ENCODE assay signal across 14 cellular contexts in genomic region chr10:95478935-95479334, GRCh38.
DNase-seq lines count a peak whose midpoint lies in the region; ATAC-seq and TF ChIP-seq lines count a peak whose summit lies in the region.
"Had no signal": no experiment of that assay in that cellular context is flagged by ENCODE, and none has a peak within 500 bp of the region (broad histone marks: within the 10 kb centered on the region; RNA-seq: fewer than 3 reads in every experiment).

No MANE protein-coding gene starts in this region.

- intact Hi-C loops in psoas muscle (cut with DNase I) (loop anchor here in 1 of 2 donors (5.0 kb wide), 1 partner anchor 33 kb away; no protein-coding TSS in a partner anchor), uterus (cut with DNase I; ENCODE audit: low total_unique reads) (no loop called here)
- intact Hi-C loops in activated CD4-positive, alpha-beta memory T cell treated with anti-CD3 and anti-CD28 coated beads for 36 hours (cut with micrococcal nuclease), result no loop called here

- no peaks in the 10 kb centered on the region for H4K20me1 ChIP-seq in hepatocyte (ENCODE audit: insufficient read depth, poor library complexity, severe bottlenecking)

- peaks cover 13% of the 10 kb centered on the region for H3K79me2 ChIP-seq in hepatocyte

- peaks cover 29 to 61% of the 10 kb centered on the region in 2 donors for H3K4me1 ChIP-seq in duodenal mucosa (ENCODE audit: control insufficient read depth in 1 of 2, insufficient read depth in 2 of 2, low read length in 2 of 2)
- H3K4me1 ChIP-seq in hepatocyte (ENCODE audit: insufficient read depth), result peaks cover 74% of the 10 kb centered on the region
- peaks cover 89% of the 10 kb centered on the region for H3K4me1 ChIP-seq in psoas muscle
- peaks cover 6 to 9% of the 10 kb centered on the region in 2 donors for H3K4me1 ChIP-seq in uterus
- H3K4me1 ChIP-seq: colonic mucosa, HAP-1 had no signal

- H3K4me3 ChIP-seq in duodenal mucosa (ENCODE audit: low read depth in 1 of 2, low read length in 2 of 2), result no peak overlapping the region
- no peak overlapping the region for H3K4me3 ChIP-seq in hepatocyte
- H3K4me3 ChIP-seq in psoas muscle, result peak overlapping the region; percentile 32
- no peak overlapping the region for H3K4me3 ChIP-seq in uterus
- H3K4me3 ChIP-seq: colonic mucosa, HAP-1 had no signal

- H2AFZ ChIP-seq in hepatocyte, result no peak overlapping the region

- DNase-seq in hepatocyte (ENCODE audit: low spot score) (no peak), psoas muscle (peak in 1 of 2 donors; percentile 56), uterus (peak in 1 of 2 donors; percentile 53)
- DNase-seq in activated CD4-positive, alpha-beta memory T cell treated with anti-CD3 and anti-CD28 coated beads for 36 hours, result no peak
- DNase-seq: CD4-positive, CD25-positive, alpha-beta regulatory T cell; occipital lobe had no signal

- POLR2A ChIA-PET in activated CD4-positive, alpha-beta memory T cell treated with anti-CD3 and anti-CD28 coated beads for 36 hours (lab: Charles Lee), result interaction anchor here (0.6 kb wide), 1 partner anchor 652 kb away, joined by 5 read pairs; no protein-coding TSS in a partner anchor

- H3K9me3 Mint-ChIP-seq in activated CD4-positive, alpha-beta memory T cell treated with anti-CD3 and anti-CD28 coated beads for 36 hours, result no peaks in the 10 kb centered on the region
- H3K9me3 Mint-ChIP-seq: activated naive CD4-positive, alpha-beta T cell treated with anti-CD3 and anti-CD28 coated beads, Interleukin-2, amount 50 U/mL, for 24 hours; CD4-positive, CD25-positive, alpha-beta regulatory T cell had no signal

- H3K27ac ChIP-seq in duodenal mucosa (ENCODE audit: low read depth, low read length) (peak overlapping the region; percentile 44), hepatocyte (peak overlapping the region; percentile 90), psoas muscle (peak overlapping the region; percentile 96), uterus (peak overlapping the region; percentile 85 to 93)
- H3K27ac ChIP-seq: colonic mucosa, VCaP had no signal

- no peaks in the 10 kb centered on the region for H3K27me3 Mint-ChIP-seq in activated CD4-positive, alpha-beta memory T cell treated with anti-CD3 and anti-CD28 coated beads for 36 hours
- H3K27me3 Mint-ChIP-seq: activated naive CD4-positive, alpha-beta T cell treated with anti-CD3 and anti-CD28 coated beads, Interleukin-2, amount 50 U/mL, for 24 hours had no signal

- no peak for TF ChIP-seq CTCF in hepatocyte (IDR thresholded peaks at IDR 0.05; ENCODE audit: poor library complexity)
- TF ChIP-seq CTCF in psoas muscle (IDR thresholded peaks at IDR 0.05), result no peak
- no peak for TF ChIP-seq CTCF in uterus (IDR thresholded peaks at IDR 0.05)

- H3K4me1 Mint-ChIP-seq in activated CD4-positive, alpha-beta memory T cell treated with anti-CD3 and anti-CD28 coated beads for 36 hours (ENCODE audit: low read depth), result peaks cover 10% of the 10 kb centered on the region
- H3K4me1 Mint-ChIP-seq: activated naive CD4-positive, alpha-beta T cell treated with anti-CD3 and anti-CD28 coated beads, Interleukin-2, amount 50 U/mL, for 24 hours; CD4-positive, CD25-positive, alpha-beta regulatory T cell had no signal

- no peak overlapping the region for H3K4me2 ChIP-seq in hepatocyte

- H3K27me3 ChIP-seq in duodenal mucosa (ENCODE audit: control insufficient read depth in 1 of 2, insufficient read depth in 2 of 2, low read length in 2 of 2), result no peaks in the 10 kb centered on the region
- H3K27me3 ChIP-seq in hepatocyte, result no peaks in the 10 kb centered on the region
- no peaks in the 10 kb centered on the region for H3K27me3 ChIP-seq in psoas muscle (ENCODE audit: insufficient read depth in 3 of 3, low read length in 2 of 3)
- no peaks in the 10 kb centered on the region for H3K27me3 ChIP-seq in uterus
- H3K27me3 ChIP-seq: colonic mucosa had no signal

- H3K27ac Mint-ChIP-seq in activated CD4-positive, alpha-beta memory T cell treated with anti-CD3 and anti-CD28 coated beads for 36 hours, result no peak overlapping the region
- H3K27ac Mint-ChIP-seq: activated naive CD4-positive, alpha-beta T cell treated with anti-CD3 and anti-CD28 coated beads, Interleukin-2, amount 50 U/mL, for 24 hours; CD4-positive, CD25-positive, alpha-beta regulatory T cell had no signal

- H3K36me3 ChIP-seq in duodenal mucosa (ENCODE audit: control insufficient read depth in 1 of 2, insufficient read depth in 2 of 2, low read length in 2 of 2) (no peaks in the 10 kb centered on the region), hepatocyte (replicated peaks; ENCODE audit: insufficient read depth, low read depth) (no peaks in the 10 kb centered on the region), psoas muscle (ENCODE audit: insufficient read depth in 1 of 2, low read depth in 1 of 2) (no peaks in the 10 kb centered on the region), uterus (no peaks in the 10 kb centered on the region)
- H3K36me3 ChIP-seq: colonic mucosa, HAP-1 had no signal

- no peaks in the 10 kb centered on the region for H3K9me2 ChIP-seq in hepatocyte (replicated peaks; ENCODE audit: insufficient read depth)

- ATAC-seq in psoas muscle (peak; percentile 26 to 63 (median 44)), HG02981 (IDR thresholded peaks at IDR 0.05; ENCODE audit: unreplicated experiment) (no peak), GM19324 (IDR thresholded peaks at IDR 0.05; ENCODE audit: low FRiP score, unreplicated experiment) (no peak)
- ATAC-seq: SK-N-SH treated with all-trans-retinoic acid at 6 μM for 48 hours had no signal

- TF ChIP-seq POLR2A in uterus (IDR thresholded peaks at IDR 0.05), result peak in 1 of 2 donors; percentile 31

- 90% methylated on average over 3 of the region's 3 CpGs for WGBS in hepatocyte (ENCODE audit: low lambda C conversion rate, missing lambda C conversion rate)
- 14 to 25% (median 25%) methylated on average over 3 of the region's 3 CpGs for WGBS in psoas muscle, 3 donors

- H3K9me3 ChIP-seq in duodenal mucosa (ENCODE audit: control insufficient read depth in 1 of 2, low read length in 2 of 2) (no peaks in the 10 kb centered on the region), hepatocyte (ENCODE audit: low read depth) (no peaks in the 10 kb centered on the region), psoas muscle (no peaks in the 10 kb centered on the region), uterus (no peaks in the 10 kb centered on the region)
- H3K9me3 ChIP-seq: colonic mucosa, HAP-1 had no signal

- H3K4me3 Mint-ChIP-seq in activated CD4-positive, alpha-beta memory T cell treated with anti-CD3 and anti-CD28 coated beads for 36 hours, result no peak overlapping the region
- H3K4me3 Mint-ChIP-seq: activated naive CD4-positive, alpha-beta T cell treated with anti-CD3 and anti-CD28 coated beads, Interleukin-2, amount 50 U/mL, for 24 hours; CD4-positive, CD25-positive, alpha-beta regulatory T cell had no signal

- no peak overlapping the region for H3K9ac ChIP-seq in duodenal mucosa (ENCODE audit: low read depth in 1 of 2, low read length in 2 of 2)

- CTCF ChIA-PET in activated CD4-positive, alpha-beta memory T cell treated with anti-CD3 and anti-CD28 coated beads for 36 hours (lab: Charles Lee), result interaction anchor here (1.0 kb wide), 1 partner anchor 33 kb away, joined by 3 read pairs; no protein-coding TSS in a partner anchor

- H3K36me3 Mint-ChIP-seq in activated CD4-positive, alpha-beta memory T cell treated with anti-CD3 and anti-CD28 coated beads for 36 hours, result no peaks in the 10 kb centered on the region
- H3K36me3 Mint-ChIP-seq: activated naive CD4-positive, alpha-beta T cell treated with anti-CD3 and anti-CD28 coated beads, Interleukin-2, amount 50 U/mL, for 24 hours; CD4-positive, CD25-positive, alpha-beta regulatory T cell had no signal

Comparison
In these comparisons a context has a peak if more than half of its experiments do, and no peak if none do; other contexts are left out.
1. H3K27ac ChIP-seq: peak in every context shown above with its lines; median percentile 96 in psoas muscle; 90 in hepatocyte; 89 in uterus; 44 in duodenal mucosa.
2. ATAC-seq: peak in psoas muscle (4 of 4); none in HG02981 (single experiment) and GM19324 (single experiment).